ENCODE assay signal across 9 cellular contexts in the genomic region with DNA sequence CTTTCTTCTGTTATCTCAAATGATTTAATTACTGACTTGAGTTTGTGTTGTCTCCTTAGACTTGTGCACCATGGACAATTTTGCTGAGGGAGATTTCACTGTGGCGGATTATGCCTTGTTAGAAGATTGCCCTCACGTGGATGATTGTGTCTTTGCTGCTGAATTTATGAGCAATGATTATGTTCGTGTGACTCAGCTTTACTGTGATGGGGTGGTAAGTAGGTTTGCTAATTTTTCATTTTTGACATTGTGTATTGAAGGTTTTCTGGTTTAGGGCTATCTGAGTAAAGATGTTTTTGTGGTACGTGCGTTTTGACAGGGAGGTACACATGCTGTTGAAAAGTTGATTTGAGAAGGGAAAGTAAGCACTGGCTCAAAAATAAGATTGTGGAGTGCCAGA. TPM values are rescaled to one million over a fixed set of nuclear protein-coding genes. Genes with fewer than 3 reads are reported as not detected.
DNase-seq lines count a peak whose midpoint lies in the region; ATAC-seq and TF ChIP-seq lines count a peak whose summit lies in the region.
"Had no signal": no experiment of that assay in that cellular context is flagged by ENCODE, and none has a peak within 500 bp of the region (broad histone marks: within the 10 kb centered on the region; RNA-seq: fewer than 3 reads in every experiment).

No MANE protein-coding gene starts in this region.

- intact Hi-C loops in activated CD4-positive, alpha-beta T cell treated with anti-CD3 and anti-CD28 coated beads for 36 hours (cut with DNase I, micrococcal nuclease): no loop called here
- intact Hi-C loops in testis (cut with DNase I; ENCODE audit: low total_unique reads): no loop called here

- no peaks in the 10 kb centered on the region for H3K4me1 ChIP-seq in testis

- H3K9me3 Mint-ChIP-seq in activated CD4-positive, alpha-beta T cell treated with anti-CD3 and anti-CD28 coated beads for 36 hours (ENCODE audit: low read depth): no peaks in the 10 kb centered on the region

- no peak overlapping the region for H3K27ac ChIP-seq in testis
- H3K27ac ChIP-seq: skin epidermis had no signal

- TF ChIP-seq CTCF in fibroblast of the aortic adventitia (IDR thresholded peaks at IDR 0.05; ENCODE audit: insufficient read depth, low read length): peak; percentile 55
- peak in 1 of 3 experiments; percentile 35 for TF ChIP-seq CTCF in testis (IDR thresholded peaks at IDR 0.05)

- H3K36me3 Mint-ChIP-seq in activated CD4-positive, alpha-beta T cell treated with anti-CD3 and anti-CD28 coated beads for 36 hours (ENCODE audit: low read depth): peaks cover 11% of the 10 kb centered on the region

- TF ChIP-seq POLR2A in testis (IDR thresholded peaks at IDR 0.05): no peak

- H3K27ac Mint-ChIP-seq in activated CD4-positive, alpha-beta T cell treated with anti-CD3 and anti-CD28 coated beads for 36 hours: no peak overlapping the region

- CTCF ChIA-PET in activated CD4-positive, alpha-beta T cell treated with anti-CD3 and anti-CD28 coated beads for 36 hours (lab: Charles Lee): interaction anchor here (0.7 to 1.1 kb wide), 4 partner anchors 12 to 293 kb away, joined by 3 read pairs; no protein-coding TSS in a partner anchor

- no peaks in the 10 kb centered on the region for H3K27me3 Mint-ChIP-seq in activated CD4-positive, alpha-beta T cell treated with anti-CD3 and anti-CD28 coated beads for 36 hours

- H3K36me3 ChIP-seq in testis (ENCODE audit: low read depth, missing control alignments): no peaks in the 10 kb centered on the region

- H3K4me3 Mint-ChIP-seq in activated CD4-positive, alpha-beta T cell treated with anti-CD3 and anti-CD28 coated beads for 36 hours: no peak overlapping the region

- DNase-seq in activated CD4-positive, alpha-beta T cell treated with anti-CD3 and anti-CD28 coated beads for 36 hours: peak; percentile 11
- no peak for DNase-seq in activated CD4-positive, alpha-beta T cell treated with anti-CD3 and anti-CD28 coated beads for 4 hours
- DNase-seq in SHP77 treated with DMSO at 0.1 percent for 48 hours (lab: John Stamatoyannopoulos, UW) (peak; percentile 48), fibroblast of the aortic adventitia (ENCODE audit: low read depth) (peak; percentile 80), testis (peak; percentile 51), SW 1271 (lab: John Stamatoyannopoulos, UW) (no peak)

- POLR2A ChIA-PET in activated CD4-positive, alpha-beta T cell treated with anti-CD3 and anti-CD28 coated beads for 36 hours (lab: Charles Lee): no interaction called here

- H3K4me3 ChIP-seq in fibroblast of the aortic adventitia (ENCODE audit: low read depth, low read length) (no peak overlapping the region), testis (no peak overlapping the region)
- H3K4me3 ChIP-seq: skin epidermis had no signal

- peaks cover 20% of the 10 kb centered on the region for H3K4me1 Mint-ChIP-seq in activated CD4-positive, alpha-beta T cell treated with anti-CD3 and anti-CD28 coated beads for 36 hours

- H3K27me3 ChIP-seq in testis: no peaks in the 10 kb centered on the region

- peak; percentile 72 for ATAC-seq in activated CD4-positive, alpha-beta T cell treated with anti-CD3 and anti-CD28 coated beads for 36 hours
- ATAC-seq in HG02884 (IDR thresholded peaks at IDR 0.05; ENCODE audit: unreplicated experiment) (no peak), HG02759 (IDR thresholded peaks at IDR 0.05; ENCODE audit: unreplicated experiment) (no peak)

- 56 to 61% methylated on average over 5 of the region's 5 CpGs for whole genome bisulfite sequencing in testis, 2 donors

- H3K9me3 ChIP-seq in testis: no peaks in the 10 kb centered on the region

RNA-seq across cellular contexts. Expression of a gene that starts 14.1 kb away (rescaled TPM):
- total RNA-seq in activated CD4-positive, alpha-beta T cell treated with anti-CD3 and anti-CD28 coated beads for 36 hours: 10 to 100 TPM; 65.1 to 78.9 TPM
- total RNA-seq in fibroblast of the aortic adventitia (ENCODE audit: low replicate concordance): 372 and 615 TPM in 2 replicates
- total RNA-seq in testis: 100 to 1,000 TPM; 154 to 181 TPM
- polyA plus RNA-seq in testis (ENCODE audit: insufficient read depth, low read depth, low replicate concordance): 70.7 TPM

RNA-seq across cellular contexts. Expression of a gene that starts 14.3 kb away (rescaled TPM):
- total RNA-seq in activated CD4-positive, alpha-beta T cell treated with anti-CD3 and anti-CD28 coated beads for 36 hours: 10 to 100 TPM; 32.8 to 41.0 TPM
- total RNA-seq in fibroblast of the aortic adventitia (ENCODE audit: low replicate concordance) (2.2 and 19.6 TPM in 2 replicates), testis (10 to 100 TPM; 38.0 to 44.9 TPM)
- polyA plus RNA-seq in testis (ENCODE audit: insufficient read depth, low read depth, low replicate concordance): 96.2 TPM

Comparison
In these comparisons a context has a peak if more than half of its experiments do, and no peak if none do; other contexts are left out.
1. DNase-seq: peak in activated CD4-positive, alpha-beta T cell treated with anti-CD3 and anti-CD28 coated beads for 36 hours (single experiment), SHP77 treated with DMSO at 0.1 percent for 48 hours (single experiment), fibroblast of the aortic adventitia (single experiment) and testis (single experiment); none in activated CD4-positive, alpha-beta T cell treated with anti-CD3 and anti-CD28 coated beads for 4 hours (0 of 2) and SW 1271 (0 of 2).